In genomic region chr3:99250272-99250671, GRCh38 we compare ENCODE assay signal across 19 cellular contexts.
DNase-seq lines count a peak whose midpoint lies in the region; ATAC-seq, FAIRE-seq and TF ChIP-seq lines count a peak whose summit lies in the region.
"Had no signal": no experiment of that assay in that cellular context is flagged by ENCODE, and none has a peak within 500 bp of the region (broad histone marks: within the 10 kb centered on the region; RNA-seq: fewer than 3 reads in every experiment).

No MANE protein-coding gene starts in this region.

- no peak for DNase-seq in left ventricle myocardium inferior
- no peak for DNase-seq in right cardiac atrium
- DNase-seq in ascending aorta (ENCODE audit: low spot score in 2 of 2), result no peak
- no peak for DNase-seq in left lobe of liver (ENCODE audit: low spot score)
- DNase-seq in activated CD4-positive, alpha-beta T cell treated with anti-CD3 and anti-CD28 coated beads for 48 hours, result no peak
- DNase-seq in GM19239 (ENCODE audit: insufficient read length, low spot score), result no peak
- DNase-seq in T-cell, result no peak
- DNase-seq in activated CD8-positive, alpha-beta memory T cell treated with anti-CD3 and anti-CD28 coated beads, Interleukin-2, amount 50 U/mL, for 4 hours, result no peak
- DNase-seq: activated CD4-positive, alpha-beta T cell treated with anti-CD3 and anti-CD28 coated beads, Interleukin-2, amount 50 U/mL, for 48 hours; activated gamma-delta T cell; caudate nucleus; heart right ventricle; lower lobe of right lung; NCI-H526; spleen; T1000 had no signal

- no peaks in the 10 kb centered on the region for H3K4me1 Mint-ChIP-seq in T-cell

- no peak for TF ChIP-seq CTCF in left ventricle myocardium inferior (IDR thresholded peaks at IDR 0.05; ENCODE audit: borderline replicate concordance)
- TF ChIP-seq CTCF in ascending aorta (IDR thresholded peaks at IDR 0.05), result no peak

- H3K27ac ChIP-seq in left ventricle myocardium inferior (replicated peaks) (peak overlapping the region; percentile 64), right cardiac atrium (ENCODE audit: low read length) (no peak overlapping the region), ascending aorta (peak overlapping the region; percentile 74 to 78)
- H3K27ac ChIP-seq: lower lobe of right lung, neural progenitor cell, spleen had no signal

- WGBS in right cardiac atrium, result 89% methylated on average over 4 of the region's 4 CpGs

- intact Hi-C loops in left ventricle myocardium inferior (cut with micrococcal nuclease) (no loop called here), right cardiac atrium (cut with DNase I) (no loop called here), ascending aorta (cut with DNase I) (loop anchor here (5.0 to 10.0 kb wide), 3 partner anchors 167 to 507 kb away; no protein-coding TSS in a partner anchor)

- no peaks in the 10 kb centered on the region for H3K27me3 ChIP-seq in left ventricle myocardium inferior (ENCODE audit: low read depth)
- H3K27me3 ChIP-seq in right cardiac atrium (ENCODE audit: control insufficient read depth, insufficient read depth), result no peaks in the 10 kb centered on the region
- H3K27me3 ChIP-seq in ascending aorta, result no peaks in the 10 kb centered on the region
- H3K27me3 ChIP-seq: heart right ventricle, neural progenitor cell, spleen had no signal

- H3K27ac Mint-ChIP-seq in T-cell, result no peak overlapping the region
- H3K27ac Mint-ChIP-seq: neural progenitor cell had no signal

- no peaks in the 10 kb centered on the region for H3K36me3 ChIP-seq in left ventricle myocardium inferior
- no peaks in the 10 kb centered on the region for H3K36me3 ChIP-seq in ascending aorta
- H3K36me3 ChIP-seq: heart right ventricle, lower lobe of right lung, neural progenitor cell, spleen had no signal

- H3K4me3 ChIP-seq in left ventricle myocardium inferior (no peak overlapping the region), right cardiac atrium (ENCODE audit: low read length) (no peak overlapping the region), ascending aorta (no peak overlapping the region)
- H3K4me3 ChIP-seq: heart right ventricle, K562, lower lobe of right lung, neural progenitor cell, spleen had no signal

- no peak overlapping the region for H3K4me3 Mint-ChIP-seq in T-cell
- H3K4me3 Mint-ChIP-seq: neural progenitor cell had no signal

- POLR2A ChIA-PET in T-cell (lab: Charles Lee), result no interaction called here

- peaks cover 28% of the 10 kb centered on the region for H3K4me1 ChIP-seq in left ventricle myocardium inferior
- peaks cover 1% of the 10 kb centered on the region for H3K4me1 ChIP-seq in right cardiac atrium (ENCODE audit: control insufficient read depth, insufficient read depth, low read length)
- peaks cover 2 to 54% of the 10 kb centered on the region in 2 donors for H3K4me1 ChIP-seq in ascending aorta
- H3K4me1 ChIP-seq: lower lobe of right lung, neural progenitor cell, spleen had no signal

- CTCF ChIA-PET in T-cell (lab: Charles Lee), result no interaction called here

- peaks cover 0 to 3% (median 0%) of the 10 kb centered on the region in 3 donors for H3K9me3 Mint-ChIP-seq in T-cell
- H3K9me3 Mint-ChIP-seq: neural progenitor cell had no signal

- H3K27me3 Mint-ChIP-seq in T-cell, result no peaks in the 10 kb centered on the region

- ATAC-seq in right cardiac atrium, result no peak
- ATAC-seq in left lobe of liver, result peak; percentile 59
- no peak for ATAC-seq in T-cell (replicated peaks in 1 of 4)
- ATAC-seq: K562, lower lobe of right lung had no signal

- H3K9me3 ChIP-seq in left ventricle myocardium inferior (replicated peaks) (no peaks in the 10 kb centered on the region), right cardiac atrium (ENCODE audit: control insufficient read depth, low read length) (no peaks in the 10 kb centered on the region), ascending aorta (no peaks in the 10 kb centered on the region)
- H3K9me3 ChIP-seq: heart right ventricle, lower lobe of right lung, spleen had no signal

- FAIRE-seq in GM19239 (lab: Jason Lieb, UNC), result no peak
- FAIRE-seq: endothelial cell of umbilical vein, K562 had no signal

- H3K36me3 Mint-ChIP-seq in T-cell, result no peaks in the 10 kb centered on the region
- H3K36me3 Mint-ChIP-seq: neural progenitor cell had no signal
